Comparison of ENCODE assay signal across 1 cellular context in the genomic region with DNA sequence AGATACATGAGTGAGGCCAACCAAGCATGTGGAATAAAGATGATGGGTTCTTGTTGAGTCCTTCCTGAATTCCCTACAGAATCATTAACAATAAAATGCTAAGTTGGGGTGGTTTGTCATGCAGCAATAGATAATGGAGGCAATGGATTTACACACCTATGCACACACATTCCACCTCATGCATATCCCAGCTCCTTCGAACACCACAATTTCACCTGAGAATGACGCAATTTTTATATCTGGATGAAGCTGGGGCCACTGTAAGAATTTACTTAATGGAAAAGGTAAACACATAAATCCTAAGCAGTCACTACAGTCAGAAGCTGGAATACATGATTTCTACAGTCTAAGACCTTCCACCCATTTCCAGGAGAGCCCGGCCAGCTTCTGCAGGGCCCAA.
TF ChIP-seq lines count a peak whose summit lies in the region.

No MANE protein-coding gene starts in this region.

TF ChIP-seq in HepG2, 621 proteins besides CTCF, POLR2A, EP300 and RAD21:
- TF ChIP-seq HDAC2 (CRISPR knock-in tag; IDR thresholded peaks at IDR 0.05), result no peak
- peak; percentile 56; the same call in 1 of the 2 replicates for TF ChIP-seq CEBPB (IDR thresholded peaks at IDR 0.05; ENCODE audit: borderline replicate concordance, low read depth, low read length)
